ENCODE assay signal across 7 cellular contexts in genomic region chr10:50574932-50575331, GRCh38.
"Had no signal": no experiment of that assay in that cellular context is flagged by ENCODE, and none has a peak within 500 bp of the region (broad histone marks: within the 10 kb centered on the region; RNA-seq: fewer than 3 reads in every experiment).

No MANE protein-coding gene starts in this region.

- ATAC-seq: HepG2 had no signal

- DNase-seq: IMR-90, KBM-7, KG1 had no signal

- FAIRE-seq: HepG2, HTR-8/SVneo had no signal

- H3K4me2 ChIP-seq: KMS-11 had no signal

- H3K27ac ChIP-seq: HL-60, KMS-11 had no signal

- H3K9ac ChIP-seq: KMS-11 had no signal
